23 cellular contexts compared by ENCODE assay signal in genomic region chr1:10868599-10868965, GRCh38.
"Had no signal": no experiment of that assay in that cellular context is flagged by ENCODE, and none has a peak within 500 bp of the region (broad histone marks: within the 10 kb centered on the region; RNA-seq: fewer than 3 reads in every experiment).

No MANE protein-coding gene starts in this region.

- H3K9me3 Mint-ChIP-seq: naive thymus-derived CD8-positive, alpha-beta T cell; nephron progenitor cell; stimulated activated effector memory CD8-positive, alpha-beta T cell treated with anti-CD3 and anti-CD28 coated beads, Interleukin-12 subunit alpha, Interleukin-12 subunit beta, amount 100 ng/mL, for 72 hours; type B pancreatic cell had no signal

- H3K9me3 ChIP-seq: esophagus muscularis mucosa, gastroesophageal sphincter, heart right ventricle, lower lobe of right lung, prostate gland, right atrium auricular region, stomach, thyroid gland had no signal

- H3K36me3 ChIP-seq: esophagus muscularis mucosa, gastroesophageal sphincter, heart right ventricle, lower lobe of right lung, prostate gland, right atrium auricular region, stomach, thyroid gland had no signal

- DNase-seq: dermis blood vessel endothelial cell; effector memory CD4-positive, alpha-beta T cell; foreskin keratinocyte; heart right ventricle; islet precursor cell; kidney glomerular epithelial cell; left ventricle myocardium superior; lower lobe of right lung; nephron progenitor cell; stimulated activated CD4-positive, alpha-beta T cell treated with anti-CD3 and anti-CD28 coated beads, Interleukin-2, amount 100 ng/mL, for 24 hours; stimulated activated CD4-positive, alpha-beta T cell treated with anti-CD3 and anti-CD28 coated beads, Interleukin-4, amount 100 ng/mL, for 24 hours; stimulated activated naive CD4-positive, alpha-beta T cell treated with Interleukin-2 at 50 U/mL for 16 hours; stomach; thyroid gland had no signal

- H3K4me3 Mint-ChIP-seq: type B pancreatic cell had no signal

- H3K27me3 ChIP-seq: right atrium auricular region, thyroid gland had no signal

- H3K4me1 ChIP-seq: foreskin keratinocyte, prostate gland had no signal

- H3K27ac Mint-ChIP-seq: naive thymus-derived CD8-positive, alpha-beta T cell; nephron progenitor cell; stimulated activated effector memory CD8-positive, alpha-beta T cell treated with anti-CD3 and anti-CD28 coated beads, Interleukin-12 subunit alpha, Interleukin-12 subunit beta, amount 100 ng/mL, for 72 hours; type B pancreatic cell had no signal

- H3K36me3 Mint-ChIP-seq: naive thymus-derived CD8-positive, alpha-beta T cell; type B pancreatic cell had no signal

- H3K4me3 ChIP-seq: coronary artery, esophagus muscularis mucosa, gastroesophageal sphincter, heart right ventricle, lower lobe of right lung, prostate gland, right atrium auricular region, stomach, thyroid gland had no signal

- ATAC-seq: foreskin keratinocyte; gastroesophageal sphincter; heart right ventricle; left ventricle myocardium superior; lower lobe of right lung; naive thymus-derived CD8-positive, alpha-beta T cell; sciatic nerve; stimulated activated effector memory CD8-positive, alpha-beta T cell treated with anti-CD3 and anti-CD28 coated beads, Interleukin-12 subunit alpha, Interleukin-12 subunit beta, amount 100 ng/mL, for 72 hours had no signal

- H3K27ac ChIP-seq: coronary artery, esophagus muscularis mucosa, foreskin keratinocyte, gastroesophageal sphincter, heart right ventricle, lower lobe of right lung, prostate gland, right atrium auricular region, stomach, thyroid gland had no signal
